ENCODE assay signal across 1 cellular context in genomic region chr22:31585161-31585859, GRCh38.
TF ChIP-seq lines count a peak whose summit lies in the region.

No MANE protein-coding gene starts in this region.

TF ChIP-seq in K562, 482 proteins besides CTCF, POLR2A, EP300 and RAD21 (continued from another document and continues in another):
- TF ChIP-seq KLF16 (IDR thresholded peaks at IDR 0.05): 0 out of 2 replicates have a peak, but pooled peaks have one; percentile 8
- no peak for TF ChIP-seq L3MBTL2 (IDR thresholded peaks at IDR 0.05)
- TF ChIP-seq POLR2AphosphoS5 (IDR thresholded peaks at IDR 0.05; ENCODE audit: control insufficient read depth, insufficient read depth, low read depth, low read length): peak; percentile 14; the same call in 1 of the 2 replicates
- TF ChIP-seq MYNN (IDR thresholded peaks at IDR 0.05): peak; percentile 40; the same call in 1 of the 2 replicates
- no peak for TF ChIP-seq MYNN (CRISPR knock-in tag; IDR thresholded peaks at IDR 0.05)
- peak in 1 of 2 experiments; percentile 74; a peak in 2 of 4 replicates for TF ChIP-seq TBL1XR1 (IDR thresholded peaks at IDR 0.05; ENCODE audit: low read length in 2 of 2)
- TF ChIP-seq STAG1 (CRISPR knock-in tag; IDR thresholded peaks at IDR 0.05; ENCODE audit: borderline replicate concordance): no peak
- no peak for TF ChIP-seq SNIP1 (IDR thresholded peaks at IDR 0.05; ENCODE audit: low read depth)
- no peak for TF ChIP-seq PRMT5 (CRISPR knock-in tag; IDR thresholded peaks at IDR 0.05)
- TF ChIP-seq ELK1 (CRISPR knock-in tag; IDR thresholded peaks at IDR 0.05): no peak
- TF ChIP-seq MXI1 (IDR thresholded peaks at IDR 0.05; ENCODE audit: low read depth, low read length): no peak
- no peak for TF ChIP-seq ERF (CRISPR knock-in tag; IDR thresholded peaks at IDR 0.05)
- 0 out of 2 replicates have a peak, but pooled peaks have one; percentile 14 for TF ChIP-seq HMBOX1 (IDR thresholded peaks at IDR 0.05)
- no peak for TF ChIP-seq GTF2F1 (IDR thresholded peaks at IDR 0.05; ENCODE audit: low read depth, low read length)
- TF ChIP-seq ZNF589 (CRISPR knock-in tag; IDR thresholded peaks at IDR 0.05; ENCODE audit: low read depth): no peak
- no peak for TF ChIP-seq ZNF282 (CRISPR knock-in tag; IDR thresholded peaks at IDR 0.05)
- TF ChIP-seq ZBTB2 (IDR thresholded peaks at IDR 0.05): no peak
- no peak for TF ChIP-seq ZSCAN32 (CRISPR knock-in tag; IDR thresholded peaks at IDR 0.05)
- TF ChIP-seq PPARD (CRISPR knock-in tag; IDR thresholded peaks at IDR 0.05): no peak
- TF ChIP-seq ZBTB26 (CRISPR knock-in tag; IDR thresholded peaks at IDR 0.05): no peak
- TF ChIP-seq ZNF280B (CRISPR knock-in tag; IDR thresholded peaks at IDR 0.05): no peak
- no peak for TF ChIP-seq PHB2 (IDR thresholded peaks at IDR 0.05; ENCODE audit: low read depth)
- TF ChIP-seq CBFA2T2 (conservative IDR thresholded peaks at IDR 0.05): peak; percentile 73
- peak; percentile 14 for TF ChIP-seq MEIS2 (IDR thresholded peaks at IDR 0.05; ENCODE audit: partially characterized antibody)
- no peak for TF ChIP-seq E2F3 (CRISPR knock-in tag; IDR thresholded peaks at IDR 0.05)
- TF ChIP-seq SMARCE1 (IDR thresholded peaks at IDR 0.05): peak; percentile 77
- TF ChIP-seq MNT (conservative IDR thresholded peaks at IDR 0.05): no peak
- TF ChIP-seq RCOR1 (IDR thresholded peaks at IDR 0.05; ENCODE audit: borderline replicate concordance in 1 of 2, low read depth in 2 of 2, low read length in 2 of 2): 0 out of 4 replicates have a peak, but pooled peaks of 1 of the 2 experiments have one; percentile 12
- TF ChIP-seq MAZ (CRISPR knock-in tag; conservative IDR thresholded peaks at IDR 0.05 in 1 of 2, IDR thresholded peaks at IDR 0.05 in 1 of 2): peak in 1 of 2 experiments; percentile 33; a peak in 2 of 4 replicates
- no peak for TF ChIP-seq NR3C1 (CRISPR knock-in tag; IDR thresholded peaks at IDR 0.05)
- no peak for TF ChIP-seq ZBTB17 (CRISPR knock-in tag; IDR thresholded peaks at IDR 0.05)
- TF ChIP-seq ARID3A (IDR thresholded peaks at IDR 0.05; ENCODE audit: borderline replicate concordance, low read depth, low read length): 0 out of 2 replicates have a peak, but pooled peaks have one; percentile 50
- TF ChIP-seq MTA1 (IDR thresholded peaks at IDR 0.05; ENCODE audit: borderline replicate concordance): no peak
- TF ChIP-seq TARDBP (IDR thresholded peaks at IDR 0.05): no peak
- TF ChIP-seq DPF2 (IDR thresholded peaks at IDR 0.05): peak; percentile 88
- TF ChIP-seq SOX6 (IDR thresholded peaks at IDR 0.05): peak; percentile 76
- TF ChIP-seq LEF1 (IDR thresholded peaks at IDR 0.05): 0 out of 2 replicates have a peak, but pooled peaks have one; percentile 13
- peak; percentile 41; the same call in 1 of the 2 replicates for TF ChIP-seq CTBP1 (IDR thresholded peaks at IDR 0.05; ENCODE audit: borderline replicate concordance)
- no peak for TF ChIP-seq HMGXB4 (CRISPR knock-in tag; IDR thresholded peaks at IDR 0.05)
- 0 out of 2 replicates have a peak, but pooled peaks have one; percentile 10 for TF ChIP-seq MAFK (IDR thresholded peaks at IDR 0.05; ENCODE audit: low read length)
- TF ChIP-seq TRIM24 (IDR thresholded peaks at IDR 0.05): no peak
- TF ChIP-seq C11orf30 (IDR thresholded peaks at IDR 0.05; ENCODE audit: low read depth): peak; percentile 32; the same call in 1 of the 2 replicates
- TF ChIP-seq TCF3 (CRISPR knock-in tag; IDR thresholded peaks at IDR 0.05): peak; percentile 66
- 0 out of 2 replicates have a peak, but pooled peaks have one; percentile 55 for TF ChIP-seq GATAD2B (IDR thresholded peaks at IDR 0.05; ENCODE audit: borderline replicate concordance)
- no peak for TF ChIP-seq BACH1 (tag; IDR thresholded peaks at IDR 0.05)
- TF ChIP-seq MTA2 (IDR thresholded peaks at IDR 0.05; ENCODE audit: low read depth): peak; percentile 61
- no peak for TF ChIP-seq GATAD2A (IDR thresholded peaks at IDR 0.05)
- no peak for TF ChIP-seq ARHGAP35 (IDR thresholded peaks at IDR 0.05; ENCODE audit: partially characterized antibody)
- no peak for TF ChIP-seq GTF3C2 (IDR thresholded peaks at IDR 0.05; ENCODE audit: borderline replicate concordance, extremely low read depth, insufficient read length)
- TF ChIP-seq SMARCC2 (IDR thresholded peaks at IDR 0.05; ENCODE audit: low read depth): peak; percentile 47; the same call in 1 of the 2 replicates
- no peak for TF ChIP-seq DDX20 (tag; IDR thresholded peaks at IDR 0.05; ENCODE audit: low read depth)
- no peak for TF ChIP-seq SUPT5H (IDR thresholded peaks at IDR 0.05)
- TF ChIP-seq ZNF224 (CRISPR knock-in tag; IDR thresholded peaks at IDR 0.05): no peak
- TF ChIP-seq ZNF778 (CRISPR knock-in tag; IDR thresholded peaks at IDR 0.05): no peak
- no peak for TF ChIP-seq RBM22 (IDR thresholded peaks at IDR 0.05; ENCODE audit: low read depth, low read length, poor library complexity, severe bottlenecking)
- no peak for TF ChIP-seq DIDO1 (tag; IDR thresholded peaks at IDR 0.05; ENCODE audit: low read depth)
